11 cellular contexts compared by ENCODE assay signal in genomic region chr6:35973670-35974222, GRCh38. TPM values are rescaled to one million over a fixed set of nuclear protein-coding genes. Genes with fewer than 3 reads are reported as not detected.
DNase-seq lines count a peak whose midpoint lies in the region; ATAC-seq and FAIRE-seq lines count a peak whose summit lies in the region.
"Had no signal": no experiment of that assay in that cellular context is flagged by ENCODE, and none has a peak within 500 bp of the region (broad histone marks: within the 10 kb centered on the region; RNA-seq: fewer than 3 reads in every experiment).

No MANE protein-coding gene starts in this region.

- DNase-seq in activated CD4-positive, CD25-positive, alpha-beta regulatory T cell treated with anti-CD3 and anti-CD28 coated beads, Interleukin-2, amount 50 U/mL, for 72 hours: no peak
- peak; percentile 23 for DNase-seq in RCC 7860 (ENCODE audit: low spot score)
- DNase-seq in renal cortical epithelial cell (ENCODE audit: low read depth): peak; percentile 75
- DNase-seq in NCI-H2227 treated with DMSO at 0.1 percent for 48 hours (lab: John Stamatoyannopoulos, UW): no peak
- DNase-seq: activated naive CD8-positive, alpha-beta T cell treated with anti-CD3 and anti-CD28 coated beads, Interleukin-2, amount 10 ng/mL, durations not matched to agents 7 days and 5 days; heart left ventricle had no signal

- FAIRE-seq in RCC 7860 (lab: Jason Lieb, UNC): no peak
- FAIRE-seq: A204.1 had no signal

- peak; percentile 89 to 95 for ATAC-seq in activated CD4-positive, CD25-positive, alpha-beta regulatory T cell treated with anti-CD3 and anti-CD28 coated beads, Interleukin-2, amount 50 U/mL, for 24 hours
- ATAC-seq in HG02571 (IDR thresholded peaks at IDR 0.05; ENCODE audit: unreplicated experiment) (peak; percentile 71), GM19035 (IDR thresholded peaks at IDR 0.05; ENCODE audit: unreplicated experiment) (no peak), GM21381 (IDR thresholded peaks at IDR 0.05; ENCODE audit: unreplicated experiment) (no peak)

RNA-seq across cellular contexts. Expression of gene SLC26A8, which starts 50.7 kb away (rescaled TPM):
- 0.05 TPM in 1 of 2 replicates, not detected in the other for total RNA-seq in renal cortical epithelial cell
- total RNA-seq: activated naive CD8-positive, alpha-beta T cell treated with anti-CD3 and anti-CD28 coated beads, Interleukin-2, amount 10 ng/mL, durations not matched to agents 7 days and 5 days had no signal

RNA-seq across cellular contexts. Expression of gene SRPK1, which starts 52.8 kb away (rescaled TPM):
- 104 and 134 TPM in 2 replicates for total RNA-seq in renal cortical epithelial cell

RNA-seq across cellular contexts. Expression of gene MAPK14, which starts 53.9 kb away (rescaled TPM):
- 52.8 and 86.7 TPM in 2 replicates for total RNA-seq in renal cortical epithelial cell

Comparison
In these comparisons a context has a peak if more than half of its experiments do, and no peak if none do; other contexts are left out.
1. ATAC-seq: peak in activated CD4-positive, CD25-positive, alpha-beta regulatory T cell treated with anti-CD3 and anti-CD28 coated beads, Interleukin-2, amount 50 U/mL, for 24 hours (2 of 2) and HG02571 (single experiment); none in GM19035 (single experiment) and GM21381 (single experiment).
2. DNase-seq: peak in RCC 7860 (single experiment) and renal cortical epithelial cell (single experiment); none in activated CD4-positive, CD25-positive, alpha-beta regulatory T cell treated with anti-CD3 and anti-CD28 coated beads, Interleukin-2, amount 50 U/mL, for 72 hours (single experiment) and NCI-H2227 treated with DMSO at 0.1 percent for 48 hours (single experiment).